1 cellular context compared by ENCODE assay signal in the genomic region with DNA sequence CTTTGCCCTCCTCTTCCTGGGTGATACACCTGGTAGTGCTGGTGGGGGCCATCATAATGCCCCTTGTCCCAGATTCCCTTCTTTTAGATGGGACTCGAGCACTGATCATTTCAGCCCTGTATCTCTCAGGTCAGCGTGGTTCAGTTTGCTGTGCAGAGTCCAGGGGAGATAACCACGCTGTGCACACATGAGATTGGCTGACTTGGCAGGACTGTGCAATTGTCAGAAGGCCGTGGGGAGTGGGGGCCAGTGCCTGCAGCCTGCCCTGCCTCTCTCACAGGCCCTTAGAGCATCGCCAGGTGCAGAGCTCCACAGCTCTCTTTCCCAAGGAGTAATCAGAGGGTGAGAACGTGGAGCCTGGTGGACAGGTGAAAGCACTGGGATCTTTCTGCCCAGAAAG.
TF ChIP-seq lines count a peak whose summit lies in the region.

No MANE protein-coding gene starts in this region.

TF ChIP-seq in HepG2, 621 proteins besides CTCF, POLR2A, EP300 and RAD21 (continued from another document):
- TF ChIP-seq ZFY (CRISPR knock-in tag; IDR thresholded peaks at IDR 0.05) = peak; percentile 77
- no peak for TF ChIP-seq ZKSCAN5 (CRISPR knock-in tag; IDR thresholded peaks at IDR 0.05)
- TF ChIP-seq ZNF776 (CRISPR knock-in tag; IDR thresholded peaks at IDR 0.05) = no peak
- TF ChIP-seq, protein P1, sequence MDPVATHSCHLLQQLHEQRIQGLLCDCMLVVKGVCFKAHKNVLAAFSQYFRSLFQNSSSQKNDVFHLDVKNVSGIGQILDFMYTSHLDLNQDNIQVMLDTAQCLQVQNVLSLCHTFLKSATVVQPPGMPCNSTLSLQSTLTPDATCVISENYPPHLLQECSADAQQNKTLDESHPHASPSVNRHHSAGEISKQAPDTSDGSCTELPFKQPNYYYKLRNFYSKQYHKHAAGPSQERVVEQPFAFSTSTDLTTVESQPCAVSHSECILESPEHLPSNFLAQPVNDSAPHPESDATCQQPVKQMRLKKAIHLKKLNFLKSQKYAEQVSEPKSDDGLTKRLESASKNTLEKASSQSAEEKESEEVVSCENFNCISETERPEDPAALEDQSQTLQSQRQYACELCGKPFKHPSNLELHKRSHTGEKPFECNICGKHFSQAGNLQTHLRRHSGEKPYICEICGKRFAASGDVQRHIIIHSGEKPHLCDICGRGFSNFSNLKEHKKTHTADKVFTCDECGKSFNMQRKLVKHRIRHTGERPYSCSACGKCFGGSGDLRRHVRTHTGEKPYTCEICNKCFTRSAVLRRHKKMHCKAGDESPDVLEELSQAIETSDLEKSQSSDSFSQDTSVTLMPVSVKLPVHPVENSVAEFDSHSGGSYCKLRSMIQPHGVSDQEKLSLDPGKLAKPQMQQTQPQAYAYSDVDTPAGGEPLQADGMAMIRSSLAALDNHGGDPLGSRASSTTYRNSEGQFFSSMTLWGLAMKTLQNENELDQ (CRISPR knock-in tag; IDR thresholded peaks at IDR 0.05; ENCODE audit: borderline replicate concordance) = no peak
- TF ChIP-seq ZNF205 (CRISPR knock-in tag; IDR thresholded peaks at IDR 0.05) = 0 out of 2 replicates have a peak, but pooled peaks have one; percentile 76
- TF ChIP-seq MEIS1 (CRISPR knock-in tag; IDR thresholded peaks at IDR 0.05; ENCODE audit: borderline replicate concordance) = 0 out of 2 replicates have a peak, but pooled peaks have one; percentile 81
- peak; percentile 76; the same call in 1 of the 2 replicates for TF ChIP-seq RXRA (CRISPR knock-in tag; IDR thresholded peaks at IDR 0.05)
- TF ChIP-seq, protein P2, sequence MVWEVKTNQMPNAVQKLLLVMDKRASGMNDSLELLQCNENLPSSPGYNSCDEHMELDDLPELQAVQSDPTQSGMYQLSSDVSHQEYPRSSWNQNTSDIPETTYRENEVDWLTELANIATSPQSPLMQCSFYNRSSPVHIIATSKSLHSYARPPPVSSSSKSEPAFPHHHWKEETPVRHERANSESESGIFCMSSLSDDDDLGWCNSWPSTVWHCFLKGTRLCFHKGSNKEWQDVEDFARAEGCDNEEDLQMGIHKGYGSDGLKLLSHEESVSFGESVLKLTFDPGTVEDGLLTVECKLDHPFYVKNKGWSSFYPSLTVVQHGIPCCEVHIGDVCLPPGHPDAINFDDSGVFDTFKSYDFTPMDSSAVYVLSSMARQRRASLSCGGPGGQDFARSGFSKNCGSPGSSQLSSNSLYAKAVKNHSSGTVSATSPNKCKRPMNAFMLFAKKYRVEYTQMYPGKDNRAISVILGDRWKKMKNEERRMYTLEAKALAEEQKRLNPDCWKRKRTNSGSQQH (CRISPR knock-in tag; IDR thresholded peaks at IDR 0.05; ENCODE audit: low read depth) = no peak
- TF ChIP-seq AKAP8 (CRISPR knock-in tag; IDR thresholded peaks at IDR 0.05) = no peak
- no peak for TF ChIP-seq CENPT (CRISPR knock-in tag; IDR thresholded peaks at IDR 0.05; ENCODE audit: low read depth)
- TF ChIP-seq RELA (CRISPR knock-in tag; IDR thresholded peaks at IDR 0.05) = no peak
- TF ChIP-seq, protein P3, sequence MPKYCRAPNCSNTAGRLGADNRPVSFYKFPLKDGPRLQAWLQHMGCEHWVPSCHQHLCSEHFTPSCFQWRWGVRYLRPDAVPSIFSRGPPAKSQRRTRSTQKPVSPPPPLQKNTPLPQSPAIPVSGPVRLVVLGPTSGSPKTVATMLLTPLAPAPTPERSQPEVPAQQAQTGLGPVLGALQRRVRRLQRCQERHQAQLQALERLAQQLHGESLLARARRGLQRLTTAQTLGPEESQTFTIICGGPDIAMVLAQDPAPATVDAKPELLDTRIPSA (CRISPR knock-in tag; IDR thresholded peaks at IDR 0.05; ENCODE audit: borderline replicate concordance) = no peak
- TF ChIP-seq, protein P4, sequence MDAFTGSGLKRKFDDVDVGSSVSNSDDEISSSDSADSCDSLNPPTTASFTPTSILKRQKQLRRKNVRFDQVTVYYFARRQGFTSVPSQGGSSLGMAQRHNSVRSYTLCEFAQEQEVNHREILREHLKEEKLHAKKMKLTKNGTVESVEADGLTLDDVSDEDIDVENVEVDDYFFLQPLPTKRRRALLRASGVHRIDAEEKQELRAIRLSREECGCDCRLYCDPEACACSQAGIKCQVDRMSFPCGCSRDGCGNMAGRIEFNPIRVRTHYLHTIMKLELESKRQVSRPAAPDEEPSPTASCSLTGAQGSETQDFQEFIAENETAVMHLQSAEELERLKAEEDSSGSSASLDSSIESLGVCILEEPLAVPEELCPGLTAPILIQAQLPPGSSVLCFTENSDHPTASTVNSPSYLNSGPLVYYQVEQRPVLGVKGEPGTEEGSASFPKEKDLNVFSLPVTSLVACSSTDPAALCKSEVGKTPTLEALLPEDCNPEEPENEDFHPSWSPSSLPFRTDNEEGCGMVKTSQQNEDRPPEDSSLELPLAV (CRISPR knock-in tag; conservative IDR thresholded peaks at IDR 0.05; ENCODE audit: low read depth) = no peak
- no peak for TF ChIP-seq GATAD1 (CRISPR knock-in tag; IDR thresholded peaks at IDR 0.05)
- no peak for TF ChIP-seq ARNT (IDR thresholded peaks at IDR 0.05)
